ENCODE assay signal across 11 cellular contexts in the genomic region with DNA sequence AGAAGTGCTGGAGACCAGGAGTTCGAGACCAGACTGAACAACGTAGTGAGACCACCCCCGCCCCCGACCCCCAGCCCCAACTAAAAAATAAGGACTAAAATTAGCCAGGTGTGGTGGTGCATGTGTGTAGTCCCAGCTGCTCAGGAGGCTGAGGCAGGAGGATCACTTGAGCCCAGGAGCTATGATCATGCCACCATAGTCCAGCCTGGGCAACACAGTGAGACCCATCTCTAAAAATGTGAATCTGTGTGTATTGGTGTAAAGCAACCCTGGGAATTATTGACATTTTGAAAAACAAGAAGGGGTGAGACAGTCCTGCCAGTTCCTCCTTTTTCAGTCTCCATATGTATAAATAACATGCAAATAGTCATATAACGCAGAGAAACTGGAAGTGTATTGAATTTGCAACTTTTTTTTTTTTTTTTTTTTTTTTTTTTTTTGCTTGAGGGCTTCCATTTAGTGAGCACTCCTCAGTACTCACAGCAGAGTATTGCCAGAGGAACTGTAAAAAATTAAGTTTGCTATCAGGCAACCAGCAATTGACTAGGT. TPM values are rescaled to one million over a fixed set of nuclear protein-coding genes. Genes with fewer than 3 reads are reported as not detected.
DNase-seq lines count a peak whose midpoint lies in the region; TF ChIP-seq lines count a peak whose summit lies in the region.
"Had no signal": no experiment of that assay in that cellular context is flagged by ENCODE, and none has a peak within 500 bp of the region (broad histone marks: within the 10 kb centered on the region; RNA-seq: fewer than 3 reads in every experiment).

No MANE protein-coding gene starts in this region.

- H3K4me1 ChIP-seq in OCI-LY7 (ENCODE audit: insufficient read depth, low read length, poor library complexity, severe bottlenecking) (peaks cover 48% of the 10 kb centered on the region), fibroblast of lung (ENCODE audit: control insufficient read depth, extremely low read depth, insufficient read depth, low read length) (peaks cover 7% of the 10 kb centered on the region), prostate gland (replicated peaks) (no peaks in the 10 kb centered on the region)

- intact Hi-C loops in OCI-LY7 (cut with micrococcal nuclease; ENCODE audit: unreplicated experiment) (no loop called here), prostate gland (cut with DNase I) (loop anchor here (5.0 kb wide), 1 partner anchor 46 kb away; no protein-coding TSS in a partner anchor)

- H3K27ac ChIP-seq in OCI-LY7 (ENCODE audit: low read depth, low read length, poor library complexity, severe bottlenecking) (peak overlapping the region; percentile 79), fibroblast of lung (ENCODE audit: insufficient read depth, low read length) (peak overlapping the region; percentile 84), prostate gland (peak overlapping the region; percentile 44 to 55)

- WGBS in prostate gland = 95% methylated on average over 5 of the region's 5 CpGs

- H3K36me3 ChIP-seq in OCI-LY7 (ENCODE audit: insufficient read depth, low read length) (peaks cover 10% of the 10 kb centered on the region), fibroblast of lung (ENCODE audit: control insufficient read depth, insufficient read depth, low read length) (no peaks in the 10 kb centered on the region), prostate gland (no peaks in the 10 kb centered on the region)

- peaks cover 45% of the 10 kb centered on the region for H3K79me2 ChIP-seq in OCI-LY7 (ENCODE audit: insufficient read depth, low read depth, low read length)
- peaks cover 42% of the 10 kb centered on the region for H3K79me2 ChIP-seq in fibroblast of lung (ENCODE audit: control insufficient read depth, insufficient read depth, low read length)

- POLR2A ChIA-PET in OCI-LY7 (lab: Charles Lee) = interaction anchor here (1.1 to 1.4 kb wide), 4 partner anchors 11 to 35 kb away, joined by 4 to 16 read pairs (median 5); no protein-coding TSS in a partner anchor

- H3K9ac ChIP-seq in fibroblast of lung (ENCODE audit: insufficient read depth, low read length) = no peak overlapping the region

- CTCF ChIA-PET in OCI-LY7 (lab: Charles Lee; ENCODE audit: unreplicated experiment) = no interaction called here

- DNase-seq in GM12865 (ENCODE audit: low read depth) (peak; percentile 37), OCI-LY7 (ENCODE audit: low spot score) (no peak), fibroblast of lung (ENCODE audit: low read depth in 2 of 2) (no peak), prostate gland (ENCODE audit: low spot score) (no peak), DMS153 (lab: John Stamatoyannopoulos, UW) (no peak), DMS79 treated with DMSO at 0.1 percent for 48 hours (lab: John Stamatoyannopoulos, UW) (no peak), T-helper 1 cell (no peak), DMS 273 treated with DMSO at 0.1 percent for 48 hours (lab: John Stamatoyannopoulos, UW) (no peak)
- DNase-seq: activated CD4-positive, alpha-beta memory T cell treated with anti-CD3 and anti-CD28 coated beads, Interleukin-2, amount 10 ng/mL, durations not matched to agents 7 days and 5 days; immature natural killer cell; testis had no signal

- no peak for TF ChIP-seq POLR2A in prostate gland (IDR thresholded peaks at IDR 0.05)

- H3K27me3 ChIP-seq in fibroblast of lung (ENCODE audit: control insufficient read depth, insufficient read depth, low read length) = no peaks in the 10 kb centered on the region
- H3K27me3 ChIP-seq in prostate gland (replicated peaks; ENCODE audit: insufficient read depth) = no peaks in the 10 kb centered on the region
- H3K27me3 ChIP-seq: testis had no signal

- H2AFZ ChIP-seq in OCI-LY7 (ENCODE audit: low read length) (peak overlapping the region; percentile 60; the same call in 1 of the 2 replicates), fibroblast of lung (ENCODE audit: low read length) (no peak overlapping the region)

- peak overlapping the region; percentile 98 for H3K4me2 ChIP-seq in OCI-LY7 (ENCODE audit: low read length)
- H3K4me2 ChIP-seq in fibroblast of lung (ENCODE audit: extremely low read depth, insufficient read depth, low read length) = peak overlapping the region; percentile 41

- no peaks in the 10 kb centered on the region for H3K9me2 ChIP-seq in OCI-LY7 (ENCODE audit: insufficient read depth, low read length)

- no peaks in the 10 kb centered on the region for H4K20me1 ChIP-seq in OCI-LY7 (ENCODE audit: insufficient read depth, low read length)
- H4K20me1 ChIP-seq in fibroblast of lung (ENCODE audit: control insufficient read depth, extremely low read depth, insufficient read depth, low read length) = no peaks in the 10 kb centered on the region

- H3K4me3 ChIP-seq in GM12865 (ENCODE audit: low read depth, low read length) = no peak overlapping the region
- peak overlapping the region; percentile 94 for H3K4me3 ChIP-seq in OCI-LY7 (ENCODE audit: low read depth, low read length, poor library complexity, severe bottlenecking)
- H3K4me3 ChIP-seq in fibroblast of lung (replicated peaks in 1 of 4; ENCODE audit: control extremely low read depth in 1 of 4, insufficient read depth in 1 of 4, low read depth in 3 of 4, low read length in 4 of 4) = peak overlapping the region in 1 of 4 experiments; percentile 35
- no peak overlapping the region for H3K4me3 ChIP-seq in prostate gland
- H3K4me3 ChIP-seq: testis had no signal

- H3K9me3 ChIP-seq in OCI-LY7 (ENCODE audit: low read length) (peaks cover 6% of the 10 kb centered on the region; the same call in 1 of the 2 replicates), fibroblast of lung (ENCODE audit: control insufficient read depth, insufficient read depth, low read depth, low read length) (no peaks in the 10 kb centered on the region), prostate gland (no peaks in the 10 kb centered on the region)
- H3K9me3 ChIP-seq: testis had no signal

- no peak for TF ChIP-seq CTCF in GM12865 (IDR thresholded peaks at IDR 0.05; ENCODE audit: insufficient read depth, low read depth, low read length, missing control alignments)
- no peak for TF ChIP-seq CTCF in OCI-LY7 (conservative IDR thresholded peaks at IDR 0.05; ENCODE audit: low read length)
- no peak for TF ChIP-seq CTCF in fibroblast of lung (conservative IDR thresholded peaks at IDR 0.05 in 1 of 2, IDR thresholded peaks at IDR 0.05 in 1 of 2; ENCODE audit: low read depth in 1 of 2, low read length in 2 of 2)
- TF ChIP-seq CTCF in prostate gland (IDR thresholded peaks at IDR 0.05) = no peak

- no TSS peak for BruUV-seq in OCI-LY7 (replicated peaks; lab: Mats Ljungman, UMichigan)

RNA-seq across cellular contexts. Expression of gene ITGB1, which starts 3.4 kb away (rescaled TPM):
- total RNA-seq in OCI-LY7 (2014; rRNA removed; shearing (Covaris generic)) = 165 and 179 TPM in 2 replicates
- 167 and 199 TPM in 2 replicates for total RNA-seq in OCI-LY7 (2022)
- 2,456 and 2,693 TPM in 2 replicates for total RNA-seq in fibroblast of lung
- 1,736 and 3,450 TPM in 2 replicates for polyA plus RNA-seq in fibroblast of lung
- polyA plus RNA-seq in fibroblast of lung (2012) = 1,173 and 2,065 TPM in 2 replicates
- 137 and 176 TPM in 2 replicates for polyA minus RNA-seq in fibroblast of lung (ENCODE audit: low replicate concordance)
- total RNA-seq in prostate gland = 100 to 1,000 TPM; 246 to 293 TPM
